ENCODE assay signal across 1 cellular context in genomic region chr1:156368889-156369684, GRCh38.
TF ChIP-seq lines count a peak whose summit lies in the region.

A gene with protein sequence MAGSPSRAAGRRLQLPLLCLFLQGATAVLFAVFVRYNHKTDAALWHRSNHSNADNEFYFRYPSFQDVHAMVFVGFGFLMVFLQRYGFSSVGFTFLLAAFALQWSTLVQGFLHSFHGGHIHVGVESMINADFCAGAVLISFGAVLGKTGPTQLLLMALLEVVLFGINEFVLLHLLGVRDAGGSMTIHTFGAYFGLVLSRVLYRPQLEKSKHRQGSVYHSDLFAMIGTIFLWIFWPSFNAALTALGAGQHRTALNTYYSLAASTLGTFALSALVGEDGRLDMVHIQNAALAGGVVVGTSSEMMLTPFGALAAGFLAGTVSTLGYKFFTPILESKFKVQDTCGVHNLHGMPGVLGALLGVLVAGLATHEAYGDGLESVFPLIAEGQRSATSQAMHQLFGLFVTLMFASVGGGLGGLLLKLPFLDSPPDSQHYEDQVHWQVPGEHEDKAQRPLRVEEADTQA (plus strand): TSS chr1:156369211. CDS start chr1:156369250, 39 bp downstream.

TF ChIP-seq in GM12878, 131 proteins besides CTCF, POLR2A, EP300 and RAD21 (continued from another document):
- TF ChIP-seq, protein P1, sequence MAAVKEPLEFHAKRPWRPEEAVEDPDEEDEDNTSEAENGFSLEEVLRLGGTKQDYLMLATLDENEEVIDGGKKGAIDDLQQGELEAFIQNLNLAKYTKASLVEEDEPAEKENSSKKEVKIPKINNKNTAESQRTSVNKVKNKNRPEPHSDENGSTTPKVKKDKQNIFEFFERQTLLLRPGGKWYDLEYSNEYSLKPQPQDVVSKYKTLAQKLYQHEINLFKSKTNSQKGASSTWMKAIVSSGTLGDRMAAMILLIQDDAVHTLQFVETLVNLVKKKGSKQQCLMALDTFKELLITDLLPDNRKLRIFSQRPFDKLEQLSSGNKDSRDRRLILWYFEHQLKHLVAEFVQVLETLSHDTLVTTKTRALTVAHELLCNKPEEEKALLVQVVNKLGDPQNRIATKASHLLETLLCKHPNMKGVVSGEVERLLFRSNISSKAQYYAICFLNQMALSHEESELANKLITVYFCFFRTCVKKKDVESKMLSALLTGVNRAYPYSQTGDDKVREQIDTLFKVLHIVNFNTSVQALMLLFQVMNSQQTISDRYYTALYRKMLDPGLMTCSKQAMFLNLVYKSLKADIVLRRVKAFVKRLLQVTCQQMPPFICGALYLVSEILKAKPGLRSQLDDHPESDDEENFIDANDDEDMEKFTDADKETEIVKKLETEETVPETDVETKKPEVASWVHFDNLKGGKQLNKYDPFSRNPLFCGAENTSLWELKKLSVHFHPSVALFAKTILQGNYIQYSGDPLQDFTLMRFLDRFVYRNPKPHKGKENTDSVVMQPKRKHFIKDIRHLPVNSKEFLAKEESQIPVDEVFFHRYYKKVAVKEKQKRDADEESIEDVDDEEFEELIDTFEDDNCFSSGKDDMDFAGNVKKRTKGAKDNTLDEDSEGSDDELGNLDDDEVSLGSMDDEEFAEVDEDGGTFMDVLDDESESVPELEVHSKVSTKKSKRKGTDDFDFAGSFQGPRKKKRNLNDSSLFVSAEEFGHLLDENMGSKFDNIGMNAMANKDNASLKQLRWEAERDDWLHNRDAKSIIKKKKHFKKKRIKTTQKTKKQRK (IDR thresholded peaks at IDR 0.05; ENCODE audit: low read depth, low read length), result no peak
